In genomic region chr17:34692932-34693331, GRCh38 we compare ENCODE assay signal across 13 cellular contexts.
"Had no signal": no experiment of that assay in that cellular context is flagged by ENCODE, and none has a peak within 500 bp of the region (broad histone marks: within the 10 kb centered on the region; RNA-seq: fewer than 3 reads in every experiment).

No MANE protein-coding gene starts in this region.

- H3K4me1 ChIP-seq: ascending aorta, esophagus squamous epithelium, right atrium auricular region, suprapubic skin, vagina had no signal

- H3K27me3 ChIP-seq: ascending aorta, esophagus squamous epithelium, right atrium auricular region, vagina had no signal

- H3K36me3 ChIP-seq: ascending aorta, esophagus squamous epithelium, right atrium auricular region, suprapubic skin, vagina had no signal

- H3K27ac ChIP-seq: ascending aorta, esophagus squamous epithelium, right atrium auricular region, suprapubic skin, vagina had no signal

- FAIRE-seq: endometrium had no signal

- DNase-seq: activated CD4-positive, alpha-beta T cell treated with anti-CD3 and anti-CD28 coated beads, Interleukin-2, amount 50 U/mL, for 1 hour; activated gamma-delta T cell; activated T-cell treated with anti-CD3 and anti-CD28 coated beads, Interleukin-2, amount 50 U/mL, for 72 hours; cerebellar nuclear complex; cortex of kidney; esophagus squamous epithelium; mucosa of descending colon; naive B cell had no signal

- H3K4me3 ChIP-seq: ascending aorta, esophagus squamous epithelium, mucosa of descending colon, right atrium auricular region, suprapubic skin, vagina had no signal

- H3K9me3 ChIP-seq: ascending aorta, esophagus squamous epithelium, suprapubic skin, vagina had no signal
